ENCODE assay signal across 8 cellular contexts in genomic region chr3:52798978-52799476, GRCh38. TPM values are rescaled to one million over a fixed set of nuclear protein-coding genes. Genes with fewer than 3 reads are reported as not detected.
DNase-seq lines count a peak whose midpoint lies in the region; ATAC-seq and TF ChIP-seq lines count a peak whose summit lies in the region.
"Had no signal": no experiment of that assay in that cellular context is flagged by ENCODE, and none has a peak within 500 bp of the region (broad histone marks: within the 10 kb centered on the region; RNA-seq: fewer than 3 reads in every experiment).

No MANE protein-coding gene starts in this region.

- no peak overlapping the region for H2BK5ac ChIP-seq in IMR-90 (ENCODE audit: low read depth, low read length, poor library complexity, severe bottlenecking)

- H2AFZ ChIP-seq in IMR-90 (replicated peaks; ENCODE audit: low read length, poor library complexity) (no peak overlapping the region), mammary epithelial cell (ENCODE audit: low read depth, low read length) (no peak overlapping the region)

- ATAC-seq in IMR-90 (ENCODE audit: low read depth) (no peak), HG03442 (IDR thresholded peaks at IDR 0.05; ENCODE audit: unreplicated experiment) (no peak), GM19452 (IDR thresholded peaks at IDR 0.05; ENCODE audit: unreplicated experiment) (no peak)

- no peaks in the 10 kb centered on the region for H3K9me3 ChIP-seq in IMR-90 (ENCODE audit: control insufficient read depth, insufficient read depth, low read length)
- no peaks in the 10 kb centered on the region for H3K9me3 ChIP-seq in mammary epithelial cell (replicated peaks; ENCODE audit: insufficient read depth, low read length)

- in situ Hi-C loops in G401 (cut with HindIII; ENCODE audit: low sequenced_read_pairs) (no loop called here), IMR-90 (cut with MboI; ENCODE audit: low sequenced_read_pairs) (no loop called here), mammary epithelial cell (cut with MboI; ENCODE audit: low sequenced_read_pairs in 2 of 2) (no loop called here)

- H3K79me1 ChIP-seq in IMR-90 (ENCODE audit: low read depth in 1 of 2, low read length in 2 of 2), result no peaks in the 10 kb centered on the region

- DNase-seq in G401 (ENCODE audit: low spot score), result peak; percentile 8
- DNase-seq in IMR-90, result no peak
- peak; percentile 69 for DNase-seq in mammary epithelial cell
- peak; percentile 21 for DNase-seq in nephron progenitor cell
- no peak for DNase-seq in dedifferentiated amniotic fluid mesenchymal stem cell (ENCODE audit: extremely low spot score)

- no peak overlapping the region for H4K5ac ChIP-seq in IMR-90 (ENCODE audit: low read depth, low read length)

- H3K14ac ChIP-seq in IMR-90 (replicated peaks; ENCODE audit: low read depth, low read length), result no peak overlapping the region

- no peak overlapping the region for H4K91ac ChIP-seq in IMR-90 (ENCODE audit: insufficient read depth, low read depth, low read length)

- peak; percentile 23; the same call in 1 of the 2 replicates for TF ChIP-seq CTCF in IMR-90 (conservative IDR thresholded peaks at IDR 0.05; ENCODE audit: low read depth, low read length)
- peak; percentile 62 to 69 for TF ChIP-seq CTCF in mammary epithelial cell (conservative IDR thresholded peaks at IDR 0.05 in 1 of 2, IDR thresholded peaks at IDR 0.05 in 1 of 2; ENCODE audit: extremely low read depth in 1 of 2, insufficient read depth in 1 of 2, low read depth in 1 of 2, low read length in 2 of 2)
- peak; percentile 32 for TF ChIP-seq CTCF in nephron progenitor cell (IDR thresholded peaks at IDR 0.05)

- no peak overlapping the region for H3K9ac ChIP-seq in IMR-90 (ENCODE audit: low read depth, low read length)
- H3K9ac ChIP-seq in mammary epithelial cell (ENCODE audit: insufficient read depth, low read length), result no peak overlapping the region

- 100% methylated on average over 2 of the region's 14 CpGs; no CpG with 5 or more reads in 1 of the 2 experiments for WGBS in IMR-90 (ENCODE audit: extremely low coverage in 2 of 2, insufficient read length in 1 of 2), 2 experiments
- 51% methylated on average over 11 of the region's 14 CpGs for WGBS in mammary epithelial cell (ENCODE audit: low coverage, missing lambda C conversion rate)

- no peak overlapping the region for H3K23ac ChIP-seq in IMR-90 (ENCODE audit: low read depth, low read length)

- H3K79me2 ChIP-seq in mammary epithelial cell (ENCODE audit: insufficient read depth, low read length), result no peaks in the 10 kb centered on the region

- H3K27me3 Mint-ChIP-seq in nephron progenitor cell (ENCODE audit: low read depth, poor library complexity), result peaks cover 3% of the 10 kb centered on the region

- peaks cover 21% of the 10 kb centered on the region for H3K4me1 Mint-ChIP-seq in nephron progenitor cell

- intact Hi-C loops in IMR-90 (cut with micrococcal nuclease), result no loop called here
- intact Hi-C loops in mammary epithelial cell (cut with micrococcal nuclease), result loop anchor here (1.0 kb wide), 1 partner anchor 29 kb away; the partner anchor contains the start of gene NEK4

- no peak for TF ChIP-seq RAD21 in IMR-90 (IDR thresholded peaks at IDR 0.05; ENCODE audit: low read length)

- H2AK9ac ChIP-seq in IMR-90 (replicated peaks; ENCODE audit: low read depth, low read length, poor library complexity), result peak overlapping the region; percentile 58

- H3K9me1 ChIP-seq in IMR-90 (ENCODE audit: insufficient read depth, low read length), result no peaks in the 10 kb centered on the region

- dilution Hi-C loops in IMR-90 (cut with HindIII; ENCODE audit: low sequenced_read_pairs, unreplicated experiment) (no loop called here), mammary epithelial cell (cut with HindIII; ENCODE audit: low sequenced_read_pairs) (no loop called here)

- H3K27ac Mint-ChIP-seq in nephron progenitor cell, result peak overlapping the region; percentile 50

- no peak for TF ChIP-seq POLR2A in IMR-90 (IDR thresholded peaks at IDR 0.05; ENCODE audit: low read depth, low read length)

- H3K56ac ChIP-seq in IMR-90 (ENCODE audit: extremely low read depth, insufficient read depth, low read length), result no peak overlapping the region

- no peaks in the 10 kb centered on the region for H3K27me3 ChIP-seq in IMR-90 (ENCODE audit: control insufficient read depth, insufficient read depth, low read length)
- H3K27me3 ChIP-seq in mammary epithelial cell (ENCODE audit: insufficient read depth, low read length), result no peaks in the 10 kb centered on the region

- H4K8ac ChIP-seq in IMR-90 (ENCODE audit: low read depth in 2 of 2, low read length in 2 of 2), result no peak overlapping the region

- H3K4me2 ChIP-seq in IMR-90 (ENCODE audit: low read depth, low read length) (no peak overlapping the region), mammary epithelial cell (ENCODE audit: insufficient read depth, low read depth, low read length) (no peak overlapping the region)

- POLR2A ChIA-PET in IMR-90 (lab: Charles Lee; ENCODE audit: unreplicated experiment), result no interaction called here

- no peak overlapping the region for H3K4me3 Mint-ChIP-seq in nephron progenitor cell

- H3K36me3 ChIP-seq in IMR-90 (ENCODE audit: control insufficient read depth, insufficient read depth, low read length) (no peaks in the 10 kb centered on the region), mammary epithelial cell (ENCODE audit: insufficient read depth, low read length) (no peaks in the 10 kb centered on the region)

- H3K27ac ChIP-seq in IMR-90 (ENCODE audit: insufficient read depth, low read length) (no peak overlapping the region), mammary epithelial cell (ENCODE audit: insufficient read depth, low read depth, low read length) (no peak overlapping the region)
- H3K27ac ChIP-seq: SK-N-MC had no signal

- no peak overlapping the region for H2AK5ac ChIP-seq in IMR-90 (ENCODE audit: low read depth, low read length)

- H4K20me1 ChIP-seq in IMR-90 (ENCODE audit: insufficient read depth, low read length) (no peaks in the 10 kb centered on the region), mammary epithelial cell (ENCODE audit: insufficient read depth, low read length) (no peaks in the 10 kb centered on the region)

- H3K18ac ChIP-seq in IMR-90 (ENCODE audit: low read depth, low read length), result no peak overlapping the region

- no peaks in the 10 kb centered on the region for H3K9me3 Mint-ChIP-seq in nephron progenitor cell

- CTCF ChIA-PET in IMR-90 (lab: Yijun Ruan, JAX) (interaction anchor here (0.6 kb wide), 1 partner anchor 26 kb away, joined by 3 read pairs; no protein-coding TSS in a partner anchor), mammary epithelial cell (lab: Charles Lee; ENCODE audit: low non-redundant PET) (interaction anchor here (0.6 to 0.7 kb wide), 2 partner anchors 8 to 488 kb away, joined by 3 to 5 read pairs; no protein-coding TSS in a partner anchor)

- H2BK20ac ChIP-seq in IMR-90 (ENCODE audit: low read depth, low read length), result no peak overlapping the region

- no peak overlapping the region for H2BK120ac ChIP-seq in IMR-90 (ENCODE audit: low read depth, low read length)

- BruUV-seq in IMR-90 (replicated peaks; lab: Mats Ljungman, UMichigan), result no TSS peak
- no TSS peak for BruUV-seq in mammary epithelial cell (replicated peaks; lab: Mats Ljungman, UMichigan)

- H2BK15ac ChIP-seq in IMR-90 (ENCODE audit: low read depth, low read length), result no peak overlapping the region

- H3K36me3 Mint-ChIP-seq in nephron progenitor cell (ENCODE audit: low read depth), result no peaks in the 10 kb centered on the region

- H3K4me3 ChIP-seq in IMR-90 (ENCODE audit: insufficient read depth, low read depth, low read length), result no peak overlapping the region
- H3K4me3 ChIP-seq in mammary epithelial cell (replicated peaks in 1 of 3; ENCODE audit: insufficient read depth in 1 of 3, low read depth in 2 of 3, low read length in 3 of 3), result no peak overlapping the region
- H3K4me3 ChIP-seq: SK-N-MC had no signal

- H3K4me1 ChIP-seq in IMR-90 (ENCODE audit: control insufficient read depth, insufficient read depth, low read length), result peaks cover 5% of the 10 kb centered on the region; the same call in 1 of the 2 replicates
- peaks cover 7% of the 10 kb centered on the region for H3K4me1 ChIP-seq in mammary epithelial cell (ENCODE audit: insufficient read depth, low read length)

- no peak overlapping the region for H3K4ac ChIP-seq in IMR-90 (ENCODE audit: low read depth, low read length)

RNA-seq across cellular contexts. Expression of gene ITIH3, which starts 4.4 kb away (rescaled TPM):
- total RNA-seq in G401 (2014; rRNA removed; shearing (Covaris generic)), result not detected in 2 replicates
- total RNA-seq in IMR-90 (2012; rRNA removed) (0.72 and 1.1 TPM in 2 replicates), mammary epithelial cell (not detected)
- polyA plus RNA-seq in IMR-90 (2012; rRNA removed) (0.94 and 1.3 TPM in 2 replicates), mammary epithelial cell (not detected)
- polyA plus RNA-seq in IMR-90 (2012; cell fraction: cytosol; rRNA removed), result 0.22 and 0.54 TPM in 2 replicates
- polyA plus RNA-seq in IMR-90 (2012; cell fraction: nucleus; rRNA removed; ENCODE audit: low replicate concordance), result 3.2 and 4.1 TPM in 2 replicates
- polyA minus RNA-seq in mammary epithelial cell, result not detected

RNA-seq across cellular contexts. Expression of gene ITIH1, which starts 21.6 kb away (rescaled TPM):
- total RNA-seq in G401 (2014; rRNA removed; shearing (Covaris generic)), result not detected in 2 replicates
- not detected in 2 replicates for total RNA-seq in IMR-90 (2012; rRNA removed)
- not detected in 2 replicates for polyA plus RNA-seq in IMR-90 (2012; rRNA removed)
- polyA plus RNA-seq in IMR-90 (2012; cell fraction: cytosol; rRNA removed), result not detected in 2 replicates
- not detected in 2 replicates for polyA plus RNA-seq in IMR-90 (2012; cell fraction: nucleus; rRNA removed; ENCODE audit: low replicate concordance)
- not detected for total RNA-seq in mammary epithelial cell
- not detected for polyA plus RNA-seq in mammary epithelial cell
- polyA minus RNA-seq in mammary epithelial cell, result not detected

RNA-seq across cellular contexts. Expression of gene NEK4, which starts 28.3 kb away (rescaled TPM):
- total RNA-seq in G401 (2014; rRNA removed; shearing (Covaris generic)), result 34.1 and 40.7 TPM in 2 replicates
- total RNA-seq in IMR-90 (2012; rRNA removed) (16.9 and 24.7 TPM in 2 replicates), mammary epithelial cell (10 to 100 TPM; 23.0 to 23.7 TPM)
- polyA plus RNA-seq in IMR-90 (2012; rRNA removed) (6.6 and 10.3 TPM in 2 replicates), mammary epithelial cell (13.0 TPM)
- 2.0 and 2.8 TPM in 2 replicates for polyA plus RNA-seq in IMR-90 (2012; cell fraction: cytosol; rRNA removed)
- polyA plus RNA-seq in IMR-90 (2012; cell fraction: nucleus; rRNA removed; ENCODE audit: low replicate concordance), result 6.6 and 9.1 TPM in 2 replicates
- polyA minus RNA-seq in mammary epithelial cell, result 10.3 TPM

RNA-seq across cellular contexts. Expression of gene ITIH4, which starts 31.4 kb away (rescaled TPM):
- 0.18 and 0.68 TPM in 2 replicates for total RNA-seq in G401 (2014; rRNA removed; shearing (Covaris generic))
- total RNA-seq in IMR-90 (2012; rRNA removed), result 0.28 and 0.36 TPM in 2 replicates
- 0.26 and 0.67 TPM in 2 replicates for polyA plus RNA-seq in IMR-90 (2012; rRNA removed)
- 0.02 and 0.09 TPM in 2 replicates for polyA plus RNA-seq in IMR-90 (2012; cell fraction: cytosol; rRNA removed)
- polyA plus RNA-seq in IMR-90 (2012; cell fraction: nucleus; rRNA removed; ENCODE audit: low replicate concordance), result 5.8 and 6.1 TPM in 2 replicates
- total RNA-seq in mammary epithelial cell, result 1 to 10 TPM; 2.0 to 2.1 TPM
- 0.88 TPM for polyA plus RNA-seq in mammary epithelial cell
- not detected for polyA minus RNA-seq in mammary epithelial cell

RNA-seq across cellular contexts. Expression of gene MUSTN1, which starts 35.8 kb away (rescaled TPM):
- total RNA-seq in G401 (2014; rRNA removed; shearing (Covaris generic)), result not detected in 2 replicates
- total RNA-seq in IMR-90 (2012; rRNA removed) (not detected in 2 replicates), mammary epithelial cell (not detected)
- polyA plus RNA-seq in IMR-90 (2012; rRNA removed) (not detected in 2 replicates), mammary epithelial cell (0.18 TPM)
- 0.25 and 0.32 TPM in 2 replicates for polyA plus RNA-seq in IMR-90 (2012; cell fraction: cytosol; rRNA removed)
- 5.7 and 7.9 TPM in 2 replicates for polyA plus RNA-seq in IMR-90 (2012; cell fraction: nucleus; rRNA removed; ENCODE audit: low replicate concordance)
- polyA minus RNA-seq in mammary epithelial cell, result not detected

Comparison
In these comparisons a context has a peak if more than half of its experiments do, and no peak if none do; other contexts are left out.
1. DNase-seq: peak in G401 (single experiment), mammary epithelial cell (single experiment) and nephron progenitor cell (single experiment); none in IMR-90 (single experiment) and dedifferentiated amniotic fluid mesenchymal stem cell (single experiment).
2. Peak in every context shown above with its lines, with median percentiles within 50 percentile points of each other: CTCF ChIP-seq.